8 cellular contexts compared by ENCODE assay signal in the genomic region with DNA sequence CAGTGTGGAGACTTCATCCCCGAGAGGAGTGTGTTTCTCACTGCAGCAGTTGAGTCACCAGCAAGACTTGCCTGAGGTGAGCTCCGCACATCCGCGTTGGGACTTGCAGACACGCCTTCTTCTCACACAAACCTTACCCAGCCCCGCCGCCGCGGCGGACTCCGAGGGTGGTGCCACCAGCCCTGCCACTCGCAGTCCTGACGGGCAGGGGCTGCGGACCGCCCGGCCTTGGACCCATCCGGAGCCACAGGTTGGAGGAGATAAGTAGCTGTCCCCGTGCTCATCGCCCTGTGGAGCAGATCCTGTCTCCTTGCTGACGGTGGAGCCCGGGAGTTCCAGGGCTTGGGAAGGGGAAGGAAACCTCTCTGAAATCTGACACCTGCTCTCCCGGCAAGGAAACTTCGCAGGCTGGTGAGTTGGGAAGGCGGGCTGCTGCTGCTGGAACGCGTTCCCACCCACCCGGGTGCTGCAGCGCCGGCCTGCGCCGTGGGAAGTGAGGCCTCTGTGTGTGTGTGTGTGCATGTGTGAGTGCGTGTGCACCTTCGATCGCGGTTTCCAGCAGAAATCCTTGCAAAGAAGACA. TPM values are rescaled to one million over a fixed set of nuclear protein-coding genes. Genes with fewer than 3 reads are reported as not detected.
DNase-seq lines count a peak whose midpoint lies in the region; ATAC-seq, FAIRE-seq and TF ChIP-seq lines count a peak whose summit lies in the region.

A gene with protein sequence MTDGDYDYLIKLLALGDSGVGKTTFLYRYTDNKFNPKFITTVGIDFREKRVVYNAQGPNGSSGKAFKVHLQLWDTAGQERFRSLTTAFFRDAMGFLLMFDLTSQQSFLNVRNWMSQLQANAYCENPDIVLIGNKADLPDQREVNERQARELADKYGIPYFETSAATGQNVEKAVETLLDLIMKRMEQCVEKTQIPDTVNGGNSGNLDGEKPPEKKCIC (plus strand): TSS at position 188 of the 582 bp plus-strand sequence. CDS start 49,109 bp downstream, outside the sequence.

- peak within 1 kb of the TSS; percentile 17; the same call in 1 of the 2 replicates for H3K9ac ChIP-seq in HUES48 (ENCODE audit: low read depth, low read length)
- peak within 1 kb of the TSS; percentile 48 for H3K9ac ChIP-seq in SK-N-MC (ENCODE audit: insufficient read length)

- H3K27me3 ChIP-seq in Caco-2 (replicated peaks; ENCODE audit: control insufficient read depth, insufficient read depth, low read length) (no peaks in the 10 kb centered on the region), HUES48 (ENCODE audit: control insufficient read depth, insufficient read depth, low read length) (peaks cover 14% of the 10 kb centered on the region), heart left ventricle (peaks cover 0 to 16% (median 0%) of the 10 kb centered on the region in 9 donors), pancreas (no peaks in the 10 kb centered on the region), thymus (ENCODE audit: control insufficient read depth, insufficient read depth) (no peaks in the 10 kb centered on the region)

- peak; percentile 54 to 65 for DNase-seq in Caco-2
- DNase-seq in SK-N-MC (ENCODE audit: low read depth, low spot score): no peak
- DNase-seq in activated naive CD4-positive, alpha-beta T cell treated with anti-CD3 and anti-CD28 coated beads, Interleukin-2, amount 50 U/mL, for 72 hours (ENCODE audit: low spot score in 2 of 2): peak; percentile 68 to 82
- DNase-seq in heart left ventricle: peak; percentile 23 to 79 (median 42)
- DNase-seq in pancreas: peak; percentile 84 to 92 (median 86)
- DNase-seq in GM12892 (ENCODE audit: insufficient read length): no peak

- H3K27ac ChIP-seq in HUES48 (ENCODE audit: low read depth, low read length) (peak within 1 kb of the TSS; percentile 57), SK-N-MC (no peak within 1 kb of the TSS), heart left ventricle (no peak within 1 kb of the TSS), pancreas (peak within 1 kb of the TSS; percentile 82 to 95 (median 89)), thymus (ENCODE audit: low read depth) (peak within 1 kb of the TSS; percentile 60)

- H3K4me3 ChIP-seq in Caco-2 (ENCODE audit: low read depth, low read length) (peak within 1 kb of the TSS; percentile 54), HUES48 (ENCODE audit: low read depth, low read length) (peak within 1 kb of the TSS; percentile 68), SK-N-MC (peak within 1 kb of the TSS; percentile 81), heart left ventricle (peak within 1 kb of the TSS in 11 of 12 donors; percentile 18 to 62 (median 46)), pancreas (peak within 1 kb of the TSS; percentile 43 to 67 (median 60)), thymus (ENCODE audit: low read length) (peak within 1 kb of the TSS; percentile 55)

- no peaks in the 10 kb centered on the region for H3K9me3 ChIP-seq in Caco-2
- no peaks in the 10 kb centered on the region for H3K9me3 ChIP-seq in HUES48 (ENCODE audit: control insufficient read depth, insufficient read depth, low read length)
- no peaks in the 10 kb centered on the region for H3K9me3 ChIP-seq in SK-N-MC (ENCODE audit: low read depth, low read length)
- no peaks in the 10 kb centered on the region for H3K9me3 ChIP-seq in heart left ventricle
- no peaks in the 10 kb centered on the region for H3K9me3 ChIP-seq in pancreas
- H3K9me3 ChIP-seq in thymus (ENCODE audit: control insufficient read depth): no peaks in the 10 kb centered on the region

- BruUV-seq in Caco-2 (replicated peaks; lab: Mats Ljungman, UMichigan): no TSS peak

- H3K4me3 Mint-ChIP-seq in Caco-2 (ENCODE audit: unreplicated experiment): peak within 1 kb of the TSS; percentile 75

- no peaks in the 10 kb centered on the region for H3K27me3 Mint-ChIP-seq in Caco-2 (ENCODE audit: insufficient read depth, unreplicated experiment)

- WGBS in heart left ventricle, 4 donors: 0 to 1% (median 1%) methylated on average over 32 to 35 of the region's 35 CpGs
- 0% methylated on average over 35 of the region's 35 CpGs for WGBS in pancreas, 2 donors
- under 1% methylated on average over 35 of the region's 35 CpGs for WGBS in thymus

- TF ChIP-seq POLR2A in heart left ventricle (IDR thresholded peaks at IDR 0.05): no peak
- no peak for TF ChIP-seq POLR2A in GM12892 (IDR thresholded peaks at IDR 0.05; ENCODE audit: low read depth, low read length)

- POLR2A ChIA-PET in Caco-2 (lab: Charles Lee): no interaction called here

- H3K36me3 ChIP-seq in Caco-2 (ENCODE audit: control insufficient read depth, insufficient read depth, low read length): no peaks in the 10 kb centered on the region
- no peaks in the 10 kb centered on the region for H3K36me3 ChIP-seq in HUES48 (ENCODE audit: control insufficient read depth, insufficient read depth, low read length)
- H3K36me3 ChIP-seq in SK-N-MC (ENCODE audit: insufficient read depth, low read length): no peaks in the 10 kb centered on the region
- no peaks in the 10 kb centered on the region for H3K36me3 ChIP-seq in heart left ventricle
- no peaks in the 10 kb centered on the region for H3K36me3 ChIP-seq in pancreas
- no peaks in the 10 kb centered on the region for H3K36me3 ChIP-seq in thymus (ENCODE audit: control insufficient read depth, insufficient read depth)

- peak; percentile 99 for ATAC-seq in activated naive CD4-positive, alpha-beta T cell treated with anti-CD3 and anti-CD28 coated beads, Interleukin-2, amount 50 U/mL, for 72 hours
- ATAC-seq in heart left ventricle (peak in 3 of 4 donors; percentile 71 to 86 (median 81)), pancreas (peak; percentile 93 to 95 (median 94))

- peaks cover 5% of the 10 kb centered on the region for H3K36me3 Mint-ChIP-seq in Caco-2 (ENCODE audit: insufficient read depth, unreplicated experiment)
- H3K36me3 Mint-ChIP-seq in activated naive CD4-positive, alpha-beta T cell treated with anti-CD3 and anti-CD28 coated beads, Interleukin-2, amount 50 U/mL, for 72 hours: peaks cover 13 to 15% of the 10 kb centered on the region in 2 donors

- intact Hi-C loops in Caco-2 (cut with micrococcal nuclease; ENCODE audit: unreplicated experiment) (no loop called here), heart left ventricle (cut with DNase I) (no loop called here), pancreas (cut with DNase I) (no loop called here)

- peaks cover 6% of the 10 kb centered on the region for H3K4me1 Mint-ChIP-seq in Caco-2 (ENCODE audit: low read depth, unreplicated experiment)

- H3K9me3 Mint-ChIP-seq in Caco-2 (ENCODE audit: unreplicated experiment): peaks cover 14% of the 10 kb centered on the region
- H3K9me3 Mint-ChIP-seq in activated naive CD4-positive, alpha-beta T cell treated with anti-CD3 and anti-CD28 coated beads, Interleukin-2, amount 50 U/mL, for 72 hours: peaks cover 9 to 10% of the 10 kb centered on the region in 2 donors

- H3K27ac Mint-ChIP-seq in Caco-2 (ENCODE audit: unreplicated experiment): no peak within 1 kb of the TSS
- H3K27ac Mint-ChIP-seq in activated naive CD4-positive, alpha-beta T cell treated with anti-CD3 and anti-CD28 coated beads, Interleukin-2, amount 50 U/mL, for 72 hours: peak within 1 kb of the TSS; percentile 39 to 80

- TF ChIP-seq CTCF in Caco-2 (IDR thresholded peaks at IDR 0.05; ENCODE audit: insufficient read depth in 1 of 2, low read depth in 1 of 2, low read length in 1 of 2, severe bottlenecking in 1 of 2, unreplicated experiment in 1 of 2) (no peak), heart left ventricle (IDR thresholded peaks at IDR 0.05) (no peak), pancreas (IDR thresholded peaks at IDR 0.05) (no peak)

- no peak for FAIRE-seq in pancreas (lab: Jason Lieb, UNC)
- no peak for FAIRE-seq in GM12892 (lab: Jason Lieb, UNC)

- H3K4me1 ChIP-seq in Caco-2 (no peaks in the 10 kb centered on the region; the same call in 1 of the 2 replicates), HUES48 (ENCODE audit: control insufficient read depth, insufficient read depth, low read length) (peaks cover 6% of the 10 kb centered on the region; the same call in 1 of the 2 replicates), heart left ventricle (peaks cover 0 to 13% (median 3%) of the 10 kb centered on the region in 12 donors), pancreas (peaks cover 6 to 26% (median 21%) of the 10 kb centered on the region in 3 donors), thymus (ENCODE audit: control insufficient read depth, insufficient read depth, low read length) (peaks cover 7% of the 10 kb centered on the region)

- CTCF ChIA-PET in Caco-2 (lab: Charles Lee): no interaction called here

RNA-seq across cellular contexts. Expression of the gene that starts here (rescaled TPM):
- 0.32 and 0.42 TPM in 2 replicates for total RNA-seq in Caco-2 (2022)
- total RNA-seq in activated naive CD4-positive, alpha-beta T cell treated with anti-CD3 and anti-CD28 coated beads, Interleukin-2, amount 50 U/mL, for 72 hours: under 1 TPM; 0.14 to 0.21 TPM
- total RNA-seq in heart left ventricle: 1 to 10 TPM in 1 of 9 donors, under 1 TPM in 7, not detected in 1; 0.05 to 1.5 (median 0.17) TPM
- under 1 TPM in 1 of 2 donors, not detected in 1; 0.03 TPM for polyA plus RNA-seq in heart left ventricle
- total RNA-seq in pancreas: 10 to 100 TPM in 1 of 6 donors, 1 to 10 TPM in 5; 5.2 to 12.9 (median 6.4) TPM
- polyA plus RNA-seq in pancreas: under 1 TPM; 0.61 to 0.73 TPM
- polyA plus RNA-seq in thymus: 1.7 TPM
- not detected for polyA plus RNA-seq in GM12892 (2012; ENCODE audit: missing spikeins)

Comparison
In these comparisons a context has a peak if more than half of its experiments do, and no peak if none do; other contexts are left out.
1. Peak in DNase-seq and H3K4me3 ChIP-seq in Caco-2; RNA of the gene not detected or under 1 TPM.
2. Peak in DNase-seq and ATAC-seq in activated naive CD4-positive, alpha-beta T cell treated with anti-CD3 and anti-CD28 coated beads, Interleukin-2, amount 50 U/mL, for 72 hours; RNA of the gene not detected or under 1 TPM.
3. DNase-seq: peak in heart left ventricle (5 of 5) and pancreas (6 of 6); none in SK-N-MC (single experiment) and GM12892 (single experiment).
4. H3K27ac ChIP-seq: peak in HUES48 (single experiment), pancreas (4 of 4) and thymus (single experiment); none in SK-N-MC (single experiment) and heart left ventricle (0 of 12).
5. Peak in every context shown above with its lines, with median percentiles within 50 percentile points of each other: H3K4me3 ChIP-seq and ATAC-seq.